In the genomic region with DNA sequence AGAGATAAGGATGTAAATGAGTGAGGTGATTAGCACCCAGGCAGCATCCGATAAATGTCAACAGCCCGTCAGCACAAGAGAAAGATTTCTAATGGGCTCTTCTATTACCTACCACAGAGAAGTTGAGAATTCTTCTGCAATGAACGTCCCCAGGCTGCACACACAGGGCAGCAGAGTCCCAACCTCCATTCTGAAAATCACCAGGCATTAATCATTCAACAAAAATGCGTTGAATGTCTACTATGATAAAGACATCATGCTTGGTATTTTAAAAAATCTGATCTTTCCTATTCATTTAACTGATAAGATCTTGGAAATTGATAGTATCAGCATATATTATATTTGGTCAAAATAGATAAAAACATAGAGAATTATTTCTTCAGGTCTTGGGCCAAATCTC, we compare ENCODE assay signal across 19 cellular contexts. TPM values are rescaled to one million over a fixed set of nuclear protein-coding genes. Genes with fewer than 3 reads are reported as not detected.
DNase-seq lines count a peak whose midpoint lies in the region; ATAC-seq, FAIRE-seq and TF ChIP-seq lines count a peak whose summit lies in the region.
"Had no signal": no experiment of that assay in that cellular context is flagged by ENCODE, and none has a peak within 500 bp of the region (broad histone marks: within the 10 kb centered on the region; RNA-seq: fewer than 3 reads in every experiment).

No MANE protein-coding gene starts in this region.

- H3K27ac ChIP-seq in astrocyte (ENCODE audit: low read depth, low read length) (no peak overlapping the region), trophoblast cell (ENCODE audit: low read depth, low read length) (no peak overlapping the region)
- H3K27ac ChIP-seq: 22Rv1, A549, C4-2B had no signal

- no peak overlapping the region for H4K8ac ChIP-seq in trophoblast cell (ENCODE audit: low read depth, low read length)

- H3K4me2 ChIP-seq in astrocyte (ENCODE audit: low read length) (no peak overlapping the region), trophoblast cell (ENCODE audit: low read length) (no peak overlapping the region)
- H3K4me2 ChIP-seq: A549 had no signal

- DNase-seq in EH (ENCODE audit: low read depth) (peak; percentile 8), NCI-H226 (peak; percentile 39), astrocyte (ENCODE audit: low read depth) (no peak), trophoblast cell (peak; percentile 65 to 93), GDM1 (lab: John Stamatoyannopoulos, UW) (no peak)
- DNase-seq in activated T-cell treated with anti-CD3 and anti-CD28 coated beads, Interleukin-2, amount 50 U/mL, for 4 hours: no peak
- DNase-seq: AML-193; Caco-2; CD4-positive, alpha-beta T cell had no signal

- no peak overlapping the region for H2AK5ac ChIP-seq in trophoblast cell (ENCODE audit: low read length)

- H3K4me3 Mint-ChIP-seq in astrocyte (ENCODE audit: unreplicated experiment): no peak overlapping the region
- no peak overlapping the region for H3K4me3 Mint-ChIP-seq in activated T-cell treated with anti-CD3 and anti-CD28 coated beads, Interleukin-2, amount 50 U/mL, for 4 hours
- H3K4me3 Mint-ChIP-seq: CD4-positive, alpha-beta T cell; IgD-negative memory B cell had no signal

- peaks cover 2% of the 10 kb centered on the region for H3K9me3 Mint-ChIP-seq in astrocyte (ENCODE audit: unreplicated experiment)
- H3K9me3 Mint-ChIP-seq in activated T-cell treated with anti-CD3 and anti-CD28 coated beads, Interleukin-2, amount 50 U/mL, for 4 hours: no peaks in the 10 kb centered on the region
- H3K9me3 Mint-ChIP-seq: CD4-positive, alpha-beta T cell had no signal

- no peak overlapping the region for H3K23ac ChIP-seq in trophoblast cell (ENCODE audit: low read length)

- no peak overlapping the region for H4K91ac ChIP-seq in trophoblast cell (ENCODE audit: low read depth, low read length)

- H2BK5ac ChIP-seq in trophoblast cell (ENCODE audit: low read depth, low read length, poor library complexity): no peak overlapping the region

- no CpG with 5 or more reads among the region's 4 CpGs for WGBS in trophoblast cell (ENCODE audit: extremely low coverage, insufficient coverage, insufficient read length)

- H3K79me2 ChIP-seq in astrocyte (ENCODE audit: insufficient read depth, low read length) (no peaks in the 10 kb centered on the region), trophoblast cell (ENCODE audit: control insufficient read depth, insufficient read depth, low read length, poor library complexity) (no peaks in the 10 kb centered on the region)

- no peak overlapping the region for H2AFZ ChIP-seq in astrocyte (ENCODE audit: low read depth, low read length)
- H2AFZ ChIP-seq in trophoblast cell (ENCODE audit: insufficient read depth, low read length, poor library complexity): no peak overlapping the region

- no peak overlapping the region for H4K12ac ChIP-seq in trophoblast cell (ENCODE audit: low read depth, low read length)

- H3K27me3 Mint-ChIP-seq in astrocyte (ENCODE audit: low read depth, unreplicated experiment): peaks cover 3% of the 10 kb centered on the region
- no peaks in the 10 kb centered on the region for H3K27me3 Mint-ChIP-seq in activated T-cell treated with anti-CD3 and anti-CD28 coated beads, Interleukin-2, amount 50 U/mL, for 4 hours (ENCODE audit: low read depth)
- H3K27me3 Mint-ChIP-seq: CD4-positive, alpha-beta T cell; IgD-negative memory B cell had no signal

- peaks cover 30% of the 10 kb centered on the region for H3K4me1 Mint-ChIP-seq in astrocyte (ENCODE audit: low read depth, unreplicated experiment)
- no peaks in the 10 kb centered on the region for H3K4me1 Mint-ChIP-seq in activated T-cell treated with anti-CD3 and anti-CD28 coated beads, Interleukin-2, amount 50 U/mL, for 4 hours (ENCODE audit: low read depth)
- H3K4me1 Mint-ChIP-seq: IgD-negative memory B cell had no signal

- H3K36me3 ChIP-seq in astrocyte (ENCODE audit: insufficient read depth, low read length) (no peaks in the 10 kb centered on the region), trophoblast cell (ENCODE audit: control insufficient read depth in 1 of 2, insufficient read depth in 2 of 2, low read length in 2 of 2) (no peaks in the 10 kb centered on the region)
- H3K36me3 ChIP-seq: HAP-1 had no signal

- no peak for ATAC-seq in HG02571 (IDR thresholded peaks at IDR 0.05; ENCODE audit: unreplicated experiment)
- ATAC-seq in activated T-cell treated with anti-CD3 and anti-CD28 coated beads, Interleukin-2, amount 50 U/mL, for 4 hours: no peak
- ATAC-seq: A549, GM12878, HepG2 had no signal

- no peak overlapping the region for H2BK12ac ChIP-seq in trophoblast cell (ENCODE audit: low read length)

- H3K14ac ChIP-seq in trophoblast cell (ENCODE audit: low read length): no peak overlapping the region

- no peak overlapping the region for H3K9ac ChIP-seq in astrocyte (ENCODE audit: low read length)
- H3K9ac ChIP-seq in trophoblast cell (ENCODE audit: low read length): no peak overlapping the region

- H3K4me1 ChIP-seq in astrocyte (ENCODE audit: insufficient read depth, low read length) (no peaks in the 10 kb centered on the region), trophoblast cell (ENCODE audit: control insufficient read depth in 1 of 2, insufficient read depth in 2 of 2, low read length in 2 of 2) (no peaks in the 10 kb centered on the region)
- H3K4me1 ChIP-seq: A549, Caco-2, HAP-1 had no signal

- no peak for FAIRE-seq in astrocyte (lab: Jason Lieb, UNC)
- FAIRE-seq: A549, D721Med, GM12878, HepG2 had no signal

- H2BK120ac ChIP-seq in trophoblast cell (ENCODE audit: insufficient read depth, low read length, poor library complexity): no peak overlapping the region

- H3K4me3 ChIP-seq in astrocyte (ENCODE audit: insufficient read depth, low read depth, low read length) (no peak overlapping the region), trophoblast cell (ENCODE audit: low read depth, low read length) (no peak overlapping the region)
- H3K4me3 ChIP-seq: A549, GM12878, HAP-1 had no signal

- H3K9me3 ChIP-seq in astrocyte (ENCODE audit: insufficient read depth, low read depth, low read length): no peaks in the 10 kb centered on the region
- no peaks in the 10 kb centered on the region for H3K9me3 ChIP-seq in trophoblast cell (ENCODE audit: insufficient read depth, low read depth, low read length)
- H3K9me3 ChIP-seq: A549, Caco-2, HAP-1 had no signal

- no peaks in the 10 kb centered on the region for H3K79me1 ChIP-seq in trophoblast cell (ENCODE audit: low read length)

- H4K20me1 ChIP-seq in astrocyte (ENCODE audit: insufficient read depth, low read length): no peaks in the 10 kb centered on the region

- H3K4ac ChIP-seq in trophoblast cell (ENCODE audit: low read depth, low read length): no peak overlapping the region

- no peaks in the 10 kb centered on the region for H3K36me3 Mint-ChIP-seq in astrocyte (ENCODE audit: low read depth, unreplicated experiment)
- no peaks in the 10 kb centered on the region for H3K36me3 Mint-ChIP-seq in activated T-cell treated with anti-CD3 and anti-CD28 coated beads, Interleukin-2, amount 50 U/mL, for 4 hours (ENCODE audit: insufficient read depth)

- H3K27ac Mint-ChIP-seq in astrocyte (ENCODE audit: unreplicated experiment): peak overlapping the region; percentile 67
- H3K27ac Mint-ChIP-seq: CD4-positive, alpha-beta T cell; IgD-negative memory B cell had no signal

- H3K27me3 ChIP-seq in astrocyte (ENCODE audit: insufficient read depth, low read length) (no peaks in the 10 kb centered on the region), trophoblast cell (ENCODE audit: insufficient read depth, low read length) (no peaks in the 10 kb centered on the region)

- H3K18ac ChIP-seq in trophoblast cell (ENCODE audit: low read length): no peak overlapping the region

- no peak for TF ChIP-seq CTCF in astrocyte (IDR thresholded peaks at IDR 0.05; ENCODE audit: insufficient read depth, low read depth, low read length)

RNA-seq across cellular contexts. Expression of a gene that starts 59.5 kb away (rescaled TPM):
- total RNA-seq in astrocyte: 1.2 and 1.7 TPM in 2 replicates
- polyA plus RNA-seq in trophoblast cell (2013): not detected in 2 replicates
- not detected for total RNA-seq in activated T-cell treated with anti-CD3 and anti-CD28 coated beads, Interleukin-2, amount 50 U/mL, for 4 hours
- total RNA-seq: Caco-2; CD4-positive, alpha-beta T cell; GM12878; HepG2 had no signal
- polyA plus RNA-seq: A549, BJ, GM12878, HepG2, IgD-negative memory B cell had no signal

Comparison
In these comparisons a context has a peak if more than half of its experiments do, and no peak if none do; other contexts are left out.
1. DNase-seq: peak in EH (single experiment), NCI-H226 (single experiment) and trophoblast cell (2 of 2); none in astrocyte (single experiment), activated T-cell treated with anti-CD3 and anti-CD28 coated beads, Interleukin-2, amount 50 U/mL, for 4 hours (single experiment) and GDM1 (single experiment).